ENCODE assay signal across 22 cellular contexts in the genomic region with DNA sequence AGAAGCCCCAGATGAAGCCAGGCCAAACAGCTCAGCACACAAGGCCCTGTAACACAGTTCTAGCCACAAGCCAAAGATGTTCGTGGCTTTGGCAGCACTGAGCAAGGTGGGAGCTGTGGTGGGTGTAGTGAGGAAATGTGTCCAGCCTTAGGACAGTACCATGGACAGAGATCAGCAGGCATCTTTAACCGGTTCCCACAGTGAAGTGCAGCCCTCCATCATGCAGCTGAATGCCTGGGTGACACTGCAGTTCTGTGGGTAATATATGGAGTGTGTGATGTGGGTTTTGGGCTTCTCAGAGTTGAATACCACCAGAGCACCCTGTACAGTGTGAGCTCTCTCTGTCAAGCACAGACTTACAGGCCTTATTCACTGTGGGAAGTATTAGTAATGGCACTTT. TPM values are rescaled to one million over a fixed set of nuclear protein-coding genes. Genes with fewer than 3 reads are reported as not detected.
A peak's percentile ranks its signal among the peaks of the same experiment; 100 is the strongest.
DNase-seq lines count a peak whose midpoint lies in the region; ATAC-seq, FAIRE-seq and TF ChIP-seq lines count a peak whose summit lies in the region.
"Had no signal": no experiment of that assay in that cellular context is flagged by ENCODE, and none has a peak within 500 bp of the region (broad histone marks: within the 10 kb centered on the region; RNA-seq: fewer than 3 reads in every experiment).

No MANE protein-coding gene starts in this region.

- no peak for TF ChIP-seq CTCF in IMR-90 (conservative IDR thresholded peaks at IDR 0.05; ENCODE audit: low read depth, low read length)
- no peak for TF ChIP-seq CTCF in GM12878 (IDR thresholded peaks at IDR 0.05 in 2 of 3, conservative IDR thresholded peaks at IDR 0.05 in 1 of 3; ENCODE audit: control insufficient read depth in 2 of 3, extremely low read depth in 1 of 3, insufficient read depth in 1 of 3, low read depth in 3 of 3, low read length in 3 of 3)
- TF ChIP-seq CTCF in liver (IDR thresholded peaks at IDR 0.05; ENCODE audit: low read depth, low read length, missing input control), result no peak

- no peaks in the 10 kb centered on the region for H3K9me3 ChIP-seq in IMR-90 (ENCODE audit: control insufficient read depth, insufficient read depth, low read length)
- H3K9me3 ChIP-seq in GM12878 (replicated peaks; ENCODE audit: control insufficient read depth, insufficient read depth, low read length), result no peaks in the 10 kb centered on the region
- H3K9me3 ChIP-seq in liver (ENCODE audit: control insufficient read depth in 4 of 4, low read length in 3 of 4), result no peaks in the 10 kb centered on the region
- H3K9me3 ChIP-seq: suprapubic skin had no signal

- intact Hi-C loops in IMR-90 (cut with micrococcal nuclease) (no loop called here), GM12878 (cut with micrococcal nuclease; ENCODE audit: unreplicated experiment) (no loop called here)

- ATAC-seq in IMR-90 (ENCODE audit: low read depth) (0 out of 2 replicates have a peak, but pooled peaks have one; percentile 42), GM12878 (peak; percentile 60)
- ATAC-seq: CD8-positive, alpha-beta T cell; left lobe of liver had no signal

- POLR2A ChIA-PET in IMR-90 (lab: Charles Lee; ENCODE audit: unreplicated experiment) (no interaction called here), GM12878 (lab: Charles Lee) (no interaction called here)

- H2AK9ac ChIP-seq in IMR-90 (replicated peaks; ENCODE audit: low read depth, low read length, poor library complexity), result no peak overlapping the region

- H4K20me1 ChIP-seq in IMR-90 (ENCODE audit: insufficient read depth, low read length) (no peaks in the 10 kb centered on the region), GM12878 (ENCODE audit: control insufficient read depth, insufficient read depth) (no peaks in the 10 kb centered on the region)

- H4K91ac ChIP-seq in IMR-90 (ENCODE audit: insufficient read depth, low read depth, low read length), result no peak overlapping the region

- H3K4me1 ChIP-seq in IMR-90 (ENCODE audit: control insufficient read depth, insufficient read depth, low read length) (no peaks in the 10 kb centered on the region), GM12878 (ENCODE audit: control insufficient read depth, insufficient read depth, low read length) (no peaks in the 10 kb centered on the region), liver (ENCODE audit: control insufficient read depth in 4 of 4, insufficient read depth in 4 of 4, low read length in 3 of 4) (no peaks in the 10 kb centered on the region)
- H3K4me1 ChIP-seq: suprapubic skin had no signal

- dilution Hi-C loops in IMR-90 (cut with HindIII; ENCODE audit: low sequenced_read_pairs, unreplicated experiment), result no loop called here

- SMC1A ChIA-PET in GM12878 (lab: Charles Lee; ENCODE audit: uncharacterized antibody, unreplicated experiment), result no interaction called here

- peak; percentile 14 for DNase-seq in EH (ENCODE audit: low read depth)
- DNase-seq in IMR-90, result no peak
- DNase-seq in GM12878 (ENCODE audit: low read depth, low spot score), result no peak
- DNase-seq in 8988T, result no peak
- no peak for DNase-seq in DMS 273 (lab: John Stamatoyannopoulos, UW; ENCODE audit: unreplicated experiment)
- no peak for DNase-seq in OCI-M2 (lab: John Stamatoyannopoulos, UW; ENCODE audit: unreplicated experiment)
- DNase-seq: activated CD4-positive, alpha-beta T cell treated with anti-CD3 and anti-CD28 coated beads, Interleukin-2, amount 50 U/mL, for 4 hours; activated naive CD4-positive, alpha-beta T cell treated with anti-CD3 and anti-CD28 coated beads, Interleukin-2, amount 10 ng/mL, durations not matched to agents 7 days and 5 days; activated T-cell treated with anti-CD3 and anti-CD28 coated beads, Interleukin-2, amount 50 U/mL, for 1 hour; CD8-positive, alpha-beta T cell; DMS53; hypothalamus; KG1; NCI-H1092 treated with DMSO at 0.1 percent for 48 hours; NCI-H2081; SHP77; stimulated activated CD8-positive, alpha-beta memory T cell treated with anti-CD3 and anti-CD28 coated beads, Interleukin-4, amount 100 ng/mL, for 48 hours had no signal

- H2BK120ac ChIP-seq in IMR-90 (ENCODE audit: low read depth, low read length), result no peak overlapping the region

- no peak overlapping the region for H4K5ac ChIP-seq in IMR-90 (ENCODE audit: low read depth, low read length)

- no peak for TF ChIP-seq POLR2A in IMR-90 (IDR thresholded peaks at IDR 0.05; ENCODE audit: low read depth, low read length)
- no peak for TF ChIP-seq POLR2A in GM12878 (IDR thresholded peaks at IDR 0.05; ENCODE audit: low read depth, low read length)

- no CpG with 5 or more reads among the region's 2 CpGs for WGBS in IMR-90 (ENCODE audit: extremely low coverage in 2 of 2, insufficient read length in 1 of 2), 2 experiments
- WGBS in GM12878 (ENCODE audit: insufficient coverage, insufficient replicate concordance, low lambda C conversion rate, missing lambda C conversion rate), result 0% methylated on average over 2 of the region's 2 CpGs
- 19% methylated on average over 2 of the region's 2 CpGs for WGBS in liver

- no peaks in the 10 kb centered on the region for H3K9me1 ChIP-seq in IMR-90 (ENCODE audit: insufficient read depth, low read length)

- H3K4me2 ChIP-seq in IMR-90 (ENCODE audit: low read depth, low read length) (no peak overlapping the region), GM12878 (ENCODE audit: control insufficient read depth, insufficient read depth) (no peak overlapping the region)

- no peaks in the 10 kb centered on the region for H3K36me3 ChIP-seq in IMR-90 (ENCODE audit: control insufficient read depth, insufficient read depth, low read length)
- no peaks in the 10 kb centered on the region for H3K36me3 ChIP-seq in GM12878 (ENCODE audit: control insufficient read depth in 2 of 2, insufficient read depth in 2 of 2, low read length in 1 of 2)
- no peaks in the 10 kb centered on the region for H3K36me3 ChIP-seq in liver (ENCODE audit: control insufficient read depth in 4 of 4, insufficient read depth in 3 of 4, low read depth in 1 of 4, low read length in 3 of 4)
- H3K36me3 ChIP-seq: suprapubic skin had no signal

- in situ Hi-C loops in IMR-90 (cut with MboI; ENCODE audit: low sequenced_read_pairs), result no loop called here
- in situ Hi-C loops in GM12878 (cut with MboI), result no loop called here

- H3K9ac ChIP-seq in IMR-90 (ENCODE audit: low read depth, low read length) (no peak overlapping the region), GM12878 (ENCODE audit: control insufficient read depth, insufficient read depth, low read length) (no peak overlapping the region), liver (ENCODE audit: low read depth in 1 of 2, low read length in 2 of 2) (no peak overlapping the region)

- H3K27me3 ChIP-seq in IMR-90 (ENCODE audit: control insufficient read depth, insufficient read depth, low read length) (peaks cover 2% of the 10 kb centered on the region; the same call in 1 of the 2 replicates), GM12878 (replicated peaks in 1 of 2; ENCODE audit: control insufficient read depth in 2 of 2, insufficient read depth in 2 of 2, low read length in 1 of 2) (no peaks in the 10 kb centered on the region), liver (ENCODE audit: control insufficient read depth in 4 of 4, insufficient read depth in 4 of 4, low read length in 3 of 4) (peaks cover 0 to 2% (median under 1%) of the 10 kb centered on the region in 4 donors)
- H3K27me3 ChIP-seq: suprapubic skin had no signal

- H3K79me1 ChIP-seq in IMR-90 (ENCODE audit: low read depth in 1 of 2, low read length in 2 of 2), result no peaks in the 10 kb centered on the region

- no peaks in the 10 kb centered on the region for H3K79me2 ChIP-seq in GM12878 (ENCODE audit: control insufficient read depth, insufficient read depth, low read length)

- H2AFZ ChIP-seq in IMR-90 (replicated peaks; ENCODE audit: low read length, poor library complexity) (no peak overlapping the region), GM12878 (ENCODE audit: control insufficient read depth, low read depth, low read length) (no peak overlapping the region)

- H3K4ac ChIP-seq in IMR-90 (ENCODE audit: low read depth, low read length), result no peak overlapping the region

- RAD21 ChIA-PET in GM12878 (lab: Charles Lee; ENCODE audit: unreplicated experiment), result no interaction called here

- H2BK15ac ChIP-seq in IMR-90 (ENCODE audit: low read depth, low read length), result no peak overlapping the region

- H3K27ac ChIP-seq in IMR-90 (ENCODE audit: insufficient read depth, low read length) (no peak overlapping the region), GM12878 (ENCODE audit: control insufficient read depth, insufficient read depth) (no peak overlapping the region), liver (ENCODE audit: low read depth in 1 of 2, low read length in 2 of 2) (no peak overlapping the region)
- H3K27ac ChIP-seq: HL-60, suprapubic skin had no signal

- no peak for FAIRE-seq in GM12878 (lab: Jason Lieb, UNC)
- FAIRE-seq: colon had no signal

- no peak overlapping the region for H3K23ac ChIP-seq in IMR-90 (ENCODE audit: low read depth, low read length)

- no peak overlapping the region for H2AK5ac ChIP-seq in IMR-90 (ENCODE audit: low read depth, low read length)

- H2BK5ac ChIP-seq in IMR-90 (ENCODE audit: low read depth, low read length, poor library complexity, severe bottlenecking), result no peak overlapping the region

- CTCF ChIA-PET in IMR-90 (lab: Yijun Ruan, JAX) (no interaction called here), GM12878 (lab: Yijun Ruan, JAX) (no interaction called here)

- H3K18ac ChIP-seq in IMR-90 (ENCODE audit: low read depth, low read length), result no peak overlapping the region

- H2BK20ac ChIP-seq in IMR-90 (ENCODE audit: low read depth, low read length), result no peak overlapping the region

- no peak overlapping the region for H4K8ac ChIP-seq in IMR-90 (ENCODE audit: low read depth in 2 of 2, low read length in 2 of 2)

- TF ChIP-seq EP300 in GM12878 (IDR thresholded peaks at IDR 0.05; ENCODE audit: borderline replicate concordance in 1 of 2, control insufficient read depth in 1 of 2, low read depth in 2 of 2, low read length in 2 of 2), result no peak

- BruUV-seq in IMR-90 (replicated peaks; lab: Mats Ljungman, UMichigan) (no TSS peak), GM12878 (replicated peaks; lab: Mats Ljungman, UMichigan) (no TSS peak)

- no peak overlapping the region for H3K4me3 ChIP-seq in IMR-90 (ENCODE audit: insufficient read depth, low read depth, low read length)
- H3K4me3 ChIP-seq in GM12878, result no peak overlapping the region
- H3K4me3 ChIP-seq in liver (ENCODE audit: low read depth in 1 of 3, low read length in 3 of 3), result no peak overlapping the region
- H3K4me3 ChIP-seq: suprapubic skin had no signal

- no peak overlapping the region for H3K56ac ChIP-seq in IMR-90 (ENCODE audit: extremely low read depth, insufficient read depth, low read length)

- no peak for TF ChIP-seq RAD21 in IMR-90 (IDR thresholded peaks at IDR 0.05; ENCODE audit: low read length)
- TF ChIP-seq RAD21 in GM12878 (IDR thresholded peaks at IDR 0.05; ENCODE audit: insufficient read depth, low read depth, low read length), result no peak
- no peak for TF ChIP-seq RAD21 in liver (IDR thresholded peaks at IDR 0.05)

- H3K14ac ChIP-seq in IMR-90 (replicated peaks; ENCODE audit: low read depth, low read length), result no peak overlapping the region

RNA-seq across cellular contexts. Expression of gene NEXMIF, which starts 6.0 kb away (rescaled TPM):
- total RNA-seq in IMR-90 (2012; rRNA removed) (under 0.01 TPM in 1 of 2 replicates, not detected in the other), GM12878 (2014; rRNA removed) (6.5 and 7.4 TPM in 2 replicates), GM12878 (2014; rRNA removed; fragmentation: Illumina TruSeq; extraction: Trizol) (6.8 and 7.3 TPM in 2 replicates), GM12878 (2021) (7.2 and 7.4 TPM in 2 replicates), liver (under 1 TPM; 0.08 to 0.42 TPM)
- polyA plus RNA-seq in IMR-90 (2012; rRNA removed) (not detected in 2 replicates), GM12878 (2011; rRNA removed) (10.4 and 13.2 TPM in 2 replicates), GM12878 (2014; fragmentation: Illumina TruSeq; extraction: Trizol) (5.3 and 7.4 TPM in 2 replicates), GM12878 (2014; fragmentation: Nextera tagmentation; extraction: Ambion mirVana) (under 1 TPM; 0.75 to 1.00 TPM), GM12878 (2014; rRNA removed) (2.5 and 3.3 TPM in 2 replicates), GM12878 (2016; fragmentation: Nextera tagmentation; extraction: Ambion mirVana) (1 to 10 TPM in 1 of 2 experiments, under 1 TPM in 1; 0.78 to 1.5 TPM), liver (under 1 TPM; 0.01 to 0.03 TPM)
- polyA plus RNA-seq in IMR-90 (2012; cell fraction: cytosol; rRNA removed), result not detected in 2 replicates
- polyA plus RNA-seq in IMR-90 (2012; cell fraction: nucleus; rRNA removed; ENCODE audit: low replicate concordance), result not detected in 2 replicates
- total RNA-seq in GM12878 (2013; cell fraction: nucleolus; rRNA removed), result 54.3 and 56.5 TPM in 2 replicates
- polyA plus RNA-seq in GM12878 (2011; ENCODE audit: low read depth), result 0.91 TPM
- polyA plus RNA-seq in GM12878 (2011; cell fraction: cytosol; rRNA removed), result 4.5 and 5.8 TPM in 2 replicates
- polyA plus RNA-seq in GM12878 (2011; cell fraction: nucleus; rRNA removed), result 10.8 and 14.1 TPM in 2 replicates
- polyA plus RNA-seq in GM12878 (2012), result 1.6 and 2.7 TPM in 2 replicates
- polyA minus RNA-seq in GM12878 (2011; rRNA and poly(A)+ RNA removed), result 20.5 and 23.7 TPM in 2 replicates
- polyA minus RNA-seq in GM12878 (2011; cell fraction: cytosol; rRNA and poly(A)+ RNA removed), result 6.1 and 8.3 TPM in 2 replicates
- polyA minus RNA-seq in GM12878 (2011; cell fraction: nucleus; rRNA and poly(A)+ RNA removed), result 17.7 and 18.7 TPM in 2 replicates
